1 cellular context compared by ENCODE assay signal in genomic region chr1:31709060-31709459, GRCh38.
TF ChIP-seq lines count a peak whose summit lies in the region.

No MANE protein-coding gene starts in this region.

TF ChIP-seq in K562, 482 proteins besides CTCF, POLR2A, EP300 and RAD21:
- TF ChIP-seq MCM3 (IDR thresholded peaks at IDR 0.05): 0 out of 2 replicates have a peak, but pooled peaks have one; percentile 22
- peak; percentile 60; the same call in 1 of the 2 replicates for TF ChIP-seq ZBTB26 (CRISPR knock-in tag; IDR thresholded peaks at IDR 0.05)
- no peak for TF ChIP-seq BRD9 (IDR thresholded peaks at IDR 0.05; ENCODE audit: low read depth, partially characterized antibody)
- TF ChIP-seq C11orf30 (IDR thresholded peaks at IDR 0.05; ENCODE audit: low read depth): no peak
- no peak for TF ChIP-seq ZNF778 (CRISPR knock-in tag; IDR thresholded peaks at IDR 0.05)
- TF ChIP-seq RBM39 (optimal IDR thresholded peaks at IDR 0.05; ENCODE audit: low read depth, low read length): no peak
- no peak for TF ChIP-seq CTBP1 (IDR thresholded peaks at IDR 0.05; ENCODE audit: borderline replicate concordance)
- no peak for TF ChIP-seq GABPB1 (CRISPR knock-in tag; IDR thresholded peaks at IDR 0.05)
- TF ChIP-seq TFE3 (CRISPR knock-in tag; IDR thresholded peaks at IDR 0.05): no peak
TF ChIP-seq in K562: peak in this region for 2.
